Comparison of ENCODE assay signal across 25 cellular contexts in the genomic region with DNA sequence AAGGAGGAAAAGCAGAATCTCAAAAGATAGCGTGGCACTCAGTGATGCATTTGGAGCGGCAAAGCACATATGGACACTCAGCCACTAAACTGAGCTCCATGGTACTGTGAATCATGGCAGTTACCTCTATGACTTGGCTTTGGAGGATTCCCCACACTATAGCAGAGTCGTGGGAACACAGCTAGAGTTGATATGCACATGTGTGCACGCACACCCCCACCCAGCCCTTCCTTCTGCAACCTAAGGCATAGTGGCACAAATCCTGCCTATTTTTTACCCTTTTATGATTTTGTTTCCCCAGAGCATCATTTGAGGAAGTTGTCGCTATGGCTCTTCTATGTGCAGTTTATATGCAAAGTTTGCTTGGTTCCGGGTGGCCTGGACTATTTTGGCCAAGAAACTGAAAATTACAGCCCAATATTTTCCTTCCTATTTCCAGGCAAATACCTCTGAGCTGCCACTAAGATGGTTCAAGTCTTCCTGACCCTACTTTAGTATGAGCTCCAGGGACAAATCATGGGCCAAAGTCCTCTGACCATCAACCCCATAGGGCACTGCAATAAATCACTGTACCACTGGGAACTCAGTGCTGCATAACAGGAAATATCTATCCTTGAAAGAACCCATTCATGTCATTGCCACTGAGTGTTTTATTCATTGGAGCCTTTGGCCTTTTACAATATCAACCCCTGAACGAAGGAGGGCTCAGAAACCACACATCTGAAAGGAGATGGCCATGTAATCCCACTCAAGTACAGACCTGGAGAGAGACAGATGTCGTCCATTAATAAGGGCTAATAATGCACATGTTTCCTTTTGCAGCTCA.
DNase-seq lines count a peak whose midpoint lies in the region; TF ChIP-seq lines count a peak whose summit lies in the region.
"Had no signal": no experiment of that assay in that cellular context is flagged by ENCODE, and none has a peak within 500 bp of the region (broad histone marks: within the 10 kb centered on the region; RNA-seq: fewer than 3 reads in every experiment).

No MANE protein-coding gene starts in this region.

- peak overlapping the region; percentile 69 for H3K9ac ChIP-seq in Karpas-422 (ENCODE audit: low read length)
- H3K9ac ChIP-seq: SK-N-SH had no signal

- H3K36me3 Mint-ChIP-seq in neural crest cell (ENCODE audit: low read depth): peaks cover 8% of the 10 kb centered on the region
- H3K36me3 Mint-ChIP-seq: CD4-positive, alpha-beta memory T cell had no signal

- H3K36me3 ChIP-seq in Karpas-422 (ENCODE audit: insufficient read depth, low read length): no peaks in the 10 kb centered on the region
- H3K36me3 ChIP-seq: Peyer's patch had no signal

- H3K4me3 Mint-ChIP-seq in neural crest cell: peak overlapping the region; percentile 38
- H3K4me3 Mint-ChIP-seq: CD4-positive, alpha-beta memory T cell had no signal

- no peaks in the 10 kb centered on the region for H3K9me3 ChIP-seq in Karpas-422 (ENCODE audit: low read length)
- H3K9me3 ChIP-seq: Caco-2, Peyer's patch, SK-N-SH had no signal

- H3K27me3 Mint-ChIP-seq in neural crest cell (ENCODE audit: low read depth): no peaks in the 10 kb centered on the region

- no peaks in the 10 kb centered on the region for H3K9me3 Mint-ChIP-seq in neural crest cell

- peaks cover 82% of the 10 kb centered on the region for H3K4me1 ChIP-seq in Karpas-422 (ENCODE audit: low read length)
- H3K4me1 ChIP-seq: Caco-2, Peyer's patch had no signal

- in situ Hi-C loops in SK-MEL-5 (cut with HindIII; ENCODE audit: low pct_unique_long_range_greater_than_20kb, low sequenced_read_pairs): no loop called here

- H3K4me2 ChIP-seq in Karpas-422 (ENCODE audit: low read depth, low read length, poor library complexity, severe bottlenecking): peak overlapping the region; percentile 64
- H3K4me2 ChIP-seq: SK-N-SH had no signal

- peak overlapping the region; percentile 38 for H3K4me3 ChIP-seq in Karpas-422 (ENCODE audit: low read length)
- H3K4me3 ChIP-seq: Peyer's patch had no signal

- H3K4me1 Mint-ChIP-seq in neural crest cell: peaks cover 74% of the 10 kb centered on the region
- H3K4me1 Mint-ChIP-seq: CD4-positive, alpha-beta memory T cell had no signal

- H3K79me2 ChIP-seq in Karpas-422 (ENCODE audit: low read length): no peaks in the 10 kb centered on the region

- no peak overlapping the region for H3K27ac Mint-ChIP-seq in neural crest cell (ENCODE audit: unreplicated experiment)
- H3K27ac Mint-ChIP-seq: CD4-positive, alpha-beta memory T cell had no signal

- no peak overlapping the region for H2AFZ ChIP-seq in Karpas-422 (ENCODE audit: low read length)

- peak; percentile 97 for DNase-seq in Karpas-422
- DNase-seq in SK-MEL-5 (ENCODE audit: low read depth, low spot score): peak; percentile 58
- no peak for DNase-seq in neural crest cell (ENCODE audit: low read depth, low spot score)
- DNase-seq in RKO (ENCODE audit: low spot score): no peak
- DNase-seq in stimulated activated CD4-positive, alpha-beta T cell treated with anti-CD3 and anti-CD28 coated beads, Interleukin-4, amount 100 ng/mL, for 4 hours: no peak
- DNase-seq in GM03348 (ENCODE audit: low spot score): no peak
- DNase-seq in NCI-H345 treated with DMSO at 0.1 percent for 48 hours (lab: John Stamatoyannopoulos, UW; ENCODE audit: unreplicated experiment): no peak
- DNase-seq: C1 segment of cervical spinal cord; Caco-2; CD4-positive, alpha-beta memory T cell; EL; GDM1; HCEC 1CT; NCI-H1092; NCI-H1417 treated with DMSO at 0.1 percent for 48 hours; NCI-H1694 treated with DMSO at 0.1 percent for 48 hours; NCI-H2081 treated with DMSO at 0.1 percent for 48 hours; NCI-H2171 treated with DMSO at 0.1 percent for 48 hours; NCI-H345; NCI-H526; OCI-M1; Peyer's patch; SIG-M5; SK-N-SH; SW 1271 had no signal

- TF ChIP-seq CTCF in neural crest cell (conservative IDR thresholded peaks at IDR 0.05): no peak

- H3K27me3 ChIP-seq in Karpas-422 (ENCODE audit: low read length): no peaks in the 10 kb centered on the region
- H3K27me3 ChIP-seq: Peyer's patch had no signal

- peak overlapping the region; percentile 95 for H3K27ac ChIP-seq in Karpas-422 (ENCODE audit: low read length)
- H3K27ac ChIP-seq: Peyer's patch had no signal

- H3K9me2 ChIP-seq in Karpas-422 (replicated peaks; ENCODE audit: insufficient read depth, low read length): no peaks in the 10 kb centered on the region
- H3K9me2 ChIP-seq: SK-N-SH had no signal

- H4K20me1 ChIP-seq in Karpas-422 (ENCODE audit: insufficient read depth, low read depth, low read length): no peaks in the 10 kb centered on the region

Comparison
In these comparisons a context has a peak if more than half of its experiments do, and no peak if none do; other contexts are left out.
1. DNase-seq: peak in Karpas-422 (single experiment) and SK-MEL-5 (single experiment); none in neural crest cell (single experiment), RKO (single experiment), stimulated activated CD4-positive, alpha-beta T cell treated with anti-CD3 and anti-CD28 coated beads, Interleukin-4, amount 100 ng/mL, for 4 hours (0 of 2), GM03348 (single experiment) and NCI-H345 treated with DMSO at 0.1 percent for 48 hours (single experiment).